1 cellular context compared by ENCODE assay signal in the genomic region with DNA sequence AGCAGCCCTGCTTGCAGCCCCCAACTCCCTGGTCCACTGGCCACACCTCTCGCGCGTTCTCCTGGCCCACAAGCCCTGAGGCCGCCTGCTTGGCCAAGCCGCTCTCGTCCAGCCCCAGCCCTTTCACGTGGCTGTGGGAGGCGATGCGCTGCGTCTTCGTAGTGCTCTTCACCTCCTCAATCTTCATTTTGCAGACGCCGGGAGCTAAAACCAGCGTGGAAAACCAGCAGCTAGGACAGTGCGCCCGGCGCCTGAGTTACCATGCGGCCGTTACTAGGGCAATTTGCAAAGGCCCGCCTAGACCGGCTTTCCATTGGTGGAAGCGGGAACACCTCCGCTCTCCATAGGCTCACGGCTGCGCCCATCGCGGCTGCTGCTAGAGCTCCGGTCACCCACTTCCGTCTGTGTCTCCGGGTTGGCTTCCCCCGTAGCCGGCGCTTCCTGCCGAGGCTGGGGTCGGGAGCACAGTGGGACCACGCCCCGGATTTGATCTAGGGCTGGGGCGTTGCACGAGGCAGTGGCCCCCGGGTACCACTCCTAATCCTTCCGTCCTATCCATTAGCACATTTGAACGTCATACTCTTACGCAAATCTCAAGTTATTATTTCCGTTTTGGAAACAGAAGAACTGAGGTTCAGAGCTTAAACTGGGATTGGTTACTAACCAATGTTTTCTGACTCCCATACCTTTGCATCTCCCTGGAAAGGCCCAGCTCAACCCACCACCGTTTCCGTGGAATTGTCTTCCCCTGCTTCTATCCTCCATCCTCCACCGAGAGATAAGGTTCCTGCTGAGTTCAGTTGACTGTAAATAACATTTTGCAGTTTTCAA.
A peak's percentile ranks its signal among the peaks of the same experiment; 100 is the strongest.
TF ChIP-seq lines count a peak whose summit lies in the region.

A gene (minus strand): TSS at position 275 of the 831 bp plus-strand sequence. CDS start 88 bp downstream, at position 187.

TF ChIP-seq in HepG2, 621 proteins besides CTCF, POLR2A, EP300 and RAD21 (continued from another document and continues in another):
- TF ChIP-seq, protein P1, sequence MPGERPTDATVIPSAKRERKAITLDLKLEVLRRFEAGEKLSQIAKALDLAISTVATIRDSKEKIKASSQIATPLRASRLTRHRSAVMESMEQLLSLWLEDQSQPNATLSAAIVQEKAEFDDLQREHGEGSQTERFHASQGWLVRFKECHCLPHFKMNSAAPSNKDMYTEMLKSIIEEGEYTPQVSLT (CRISPR knock-in tag; IDR thresholded peaks at IDR 0.05; ENCODE audit: borderline replicate concordance, low read depth): no peak
- peak; percentile 86 for TF ChIP-seq PHF21A (CRISPR knock-in tag; IDR thresholded peaks at IDR 0.05)
- peak; percentile 59; the same call in 1 of the 2 replicates for TF ChIP-seq RXRB (CRISPR knock-in tag; IDR thresholded peaks at IDR 0.05; ENCODE audit: borderline replicate concordance)
- peak; percentile 75 for TF ChIP-seq PITX1 (CRISPR knock-in tag; IDR thresholded peaks at IDR 0.05)
- TF ChIP-seq, protein P2, sequence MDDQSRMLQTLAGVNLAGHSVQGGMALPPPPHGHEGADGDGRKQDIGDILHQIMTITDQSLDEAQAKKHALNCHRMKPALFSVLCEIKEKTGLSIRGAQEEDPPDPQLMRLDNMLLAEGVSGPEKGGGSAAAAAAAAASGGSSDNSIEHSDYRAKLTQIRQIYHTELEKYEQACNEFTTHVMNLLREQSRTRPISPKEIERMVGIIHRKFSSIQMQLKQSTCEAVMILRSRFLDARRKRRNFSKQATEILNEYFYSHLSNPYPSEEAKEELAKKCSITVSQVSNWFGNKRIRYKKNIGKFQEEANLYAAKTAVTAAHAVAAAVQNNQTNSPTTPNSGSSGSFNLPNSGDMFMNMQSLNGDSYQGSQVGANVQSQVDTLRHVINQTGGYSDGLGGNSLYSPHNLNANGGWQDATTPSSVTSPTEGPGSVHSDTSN (CRISPR knock-in tag; IDR thresholded peaks at IDR 0.05; ENCODE audit: borderline replicate concordance): peak; percentile 92; the same call in 1 of the 2 replicates
- peak; percentile 45; the same call in 1 of the 2 replicates for TF ChIP-seq EHMT2 (IDR thresholded peaks at IDR 0.05; ENCODE audit: borderline replicate concordance, low read depth, low read length)
- no peak for TF ChIP-seq PRPF4 (IDR thresholded peaks at IDR 0.05; ENCODE audit: low read depth, low read length, poor library complexity, severe bottlenecking)
- peak; percentile 93; the same call in 1 of the 2 replicates for TF ChIP-seq CBX5 (CRISPR knock-in tag; IDR thresholded peaks at IDR 0.05; ENCODE audit: borderline replicate concordance)
- TF ChIP-seq ZNF3 (CRISPR knock-in tag; IDR thresholded peaks at IDR 0.05): no peak
- TF ChIP-seq ZNF329 (CRISPR knock-in tag; IDR thresholded peaks at IDR 0.05; ENCODE audit: low read depth): 0 out of 2 replicates have a peak, but pooled peaks have one; percentile 20
- TF ChIP-seq ZNF383 (CRISPR knock-in tag; IDR thresholded peaks at IDR 0.05; ENCODE audit: borderline replicate concordance): no peak
- TF ChIP-seq RARA (CRISPR knock-in tag; IDR thresholded peaks at IDR 0.05): peak; percentile 42
- TF ChIP-seq ZNF367 (CRISPR knock-in tag; IDR thresholded peaks at IDR 0.05; ENCODE audit: borderline replicate concordance): no peak
- peak; percentile 96 for TF ChIP-seq KLF11 (CRISPR knock-in tag; IDR thresholded peaks at IDR 0.05)
- TF ChIP-seq HHEX (CRISPR knock-in tag; IDR thresholded peaks at IDR 0.05): peak; percentile 21; the same call in 1 of the 2 replicates
- TF ChIP-seq THYN1 (CRISPR knock-in tag; IDR thresholded peaks at IDR 0.05; ENCODE audit: borderline replicate concordance, low read depth): no peak
- TF ChIP-seq ZSCAN20 (CRISPR knock-in tag; IDR thresholded peaks at IDR 0.05; ENCODE audit: borderline replicate concordance): no peak
- TF ChIP-seq HIVEP1 (CRISPR knock-in tag; IDR thresholded peaks at IDR 0.05): peak; percentile 72; the same call in 1 of the 2 replicates
- TF ChIP-seq, protein P3, sequence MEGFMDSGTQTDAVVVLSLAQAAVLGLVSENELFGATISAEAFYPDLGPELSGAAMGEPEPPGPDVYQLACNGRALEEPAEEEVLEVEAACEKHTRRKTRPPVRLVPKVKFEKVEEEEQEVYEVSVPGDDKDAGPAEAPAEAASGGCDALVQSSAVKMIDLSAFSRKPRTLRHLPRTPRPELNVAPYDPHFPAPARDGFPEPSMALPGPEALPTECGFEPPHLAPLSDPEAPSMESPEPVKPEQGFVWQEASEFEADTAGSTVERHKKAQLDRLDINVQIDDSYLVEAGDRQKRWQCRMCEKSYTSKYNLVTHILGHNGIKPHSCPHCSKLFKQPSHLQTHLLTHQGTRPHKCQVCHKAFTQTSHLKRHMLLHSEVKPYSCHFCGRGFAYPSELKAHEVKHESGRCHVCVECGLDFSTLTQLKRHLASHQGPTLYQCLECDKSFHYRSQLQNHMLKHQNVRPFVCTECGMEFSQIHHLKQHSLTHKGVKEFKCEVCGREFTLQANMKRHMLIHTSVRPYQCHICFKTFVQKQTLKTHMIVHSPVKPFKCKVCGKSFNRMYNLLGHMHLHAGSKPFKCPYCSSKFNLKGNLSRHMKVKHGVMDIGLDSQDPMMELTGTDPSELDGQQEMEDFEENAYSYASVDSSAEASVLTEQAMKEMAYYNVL (CRISPR knock-in tag; IDR thresholded peaks at IDR 0.05; ENCODE audit: borderline replicate concordance): peak; percentile 44
- TF ChIP-seq BORCS8-MEF2B (CRISPR knock-in tag; IDR thresholded peaks at IDR 0.05): 0 out of 2 replicates have a peak, but pooled peaks have one; percentile 22
- no peak; the same call in none of the 2 replicates for TF ChIP-seq RNF2 (conservative IDR thresholded peaks at IDR 0.05; ENCODE audit: low read depth)
- no peak for TF ChIP-seq ZNF530 (CRISPR knock-in tag; IDR thresholded peaks at IDR 0.05; ENCODE audit: low read depth)
- TF ChIP-seq, protein P4, sequence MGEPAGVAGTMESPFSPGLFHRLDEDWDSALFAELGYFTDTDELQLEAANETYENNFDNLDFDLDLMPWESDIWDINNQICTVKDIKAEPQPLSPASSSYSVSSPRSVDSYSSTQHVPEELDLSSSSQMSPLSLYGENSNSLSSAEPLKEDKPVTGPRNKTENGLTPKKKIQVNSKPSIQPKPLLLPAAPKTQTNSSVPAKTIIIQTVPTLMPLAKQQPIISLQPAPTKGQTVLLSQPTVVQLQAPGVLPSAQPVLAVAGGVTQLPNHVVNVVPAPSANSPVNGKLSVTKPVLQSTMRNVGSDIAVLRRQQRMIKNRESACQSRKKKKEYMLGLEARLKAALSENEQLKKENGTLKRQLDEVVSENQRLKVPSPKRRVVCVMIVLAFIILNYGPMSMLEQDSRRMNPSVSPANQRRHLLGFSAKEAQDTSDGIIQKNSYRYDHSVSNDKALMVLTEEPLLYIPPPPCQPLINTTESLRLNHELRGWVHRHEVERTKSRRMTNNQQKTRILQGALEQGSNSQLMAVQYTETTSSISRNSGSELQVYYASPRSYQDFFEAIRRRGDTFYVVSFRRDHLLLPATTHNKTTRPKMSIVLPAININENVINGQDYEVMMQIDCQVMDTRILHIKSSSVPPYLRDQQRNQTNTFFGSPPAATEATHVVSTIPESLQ (CRISPR knock-in tag; conservative IDR thresholded peaks at IDR 0.05): no peak
- TF ChIP-seq, protein P5, sequence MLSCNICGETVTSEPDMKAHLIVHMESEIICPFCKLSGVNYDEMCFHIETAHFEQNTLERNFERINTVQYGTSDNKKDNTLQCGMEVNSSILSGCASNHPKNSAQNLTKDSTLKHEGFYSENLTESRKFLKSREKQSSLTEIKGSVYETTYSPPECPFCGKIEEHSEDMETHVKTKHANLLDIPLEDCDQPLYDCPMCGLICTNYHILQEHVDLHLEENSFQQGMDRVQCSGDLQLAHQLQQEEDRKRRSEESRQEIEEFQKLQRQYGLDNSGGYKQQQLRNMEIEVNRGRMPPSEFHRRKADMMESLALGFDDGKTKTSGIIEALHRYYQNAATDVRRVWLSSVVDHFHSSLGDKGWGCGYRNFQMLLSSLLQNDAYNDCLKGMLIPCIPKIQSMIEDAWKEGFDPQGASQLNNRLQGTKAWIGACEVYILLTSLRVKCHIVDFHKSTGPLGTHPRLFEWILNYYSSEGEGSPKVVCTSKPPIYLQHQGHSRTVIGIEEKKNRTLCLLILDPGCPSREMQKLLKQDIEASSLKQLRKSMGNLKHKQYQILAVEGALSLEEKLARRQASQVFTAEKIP (CRISPR knock-in tag; IDR thresholded peaks at IDR 0.05; ENCODE audit: borderline replicate concordance): no peak
- TF ChIP-seq DR1 (CRISPR knock-in tag; IDR thresholded peaks at IDR 0.05): 0 out of 2 replicates have a peak, but pooled peaks have one; percentile 31
- TF ChIP-seq, protein P6, sequence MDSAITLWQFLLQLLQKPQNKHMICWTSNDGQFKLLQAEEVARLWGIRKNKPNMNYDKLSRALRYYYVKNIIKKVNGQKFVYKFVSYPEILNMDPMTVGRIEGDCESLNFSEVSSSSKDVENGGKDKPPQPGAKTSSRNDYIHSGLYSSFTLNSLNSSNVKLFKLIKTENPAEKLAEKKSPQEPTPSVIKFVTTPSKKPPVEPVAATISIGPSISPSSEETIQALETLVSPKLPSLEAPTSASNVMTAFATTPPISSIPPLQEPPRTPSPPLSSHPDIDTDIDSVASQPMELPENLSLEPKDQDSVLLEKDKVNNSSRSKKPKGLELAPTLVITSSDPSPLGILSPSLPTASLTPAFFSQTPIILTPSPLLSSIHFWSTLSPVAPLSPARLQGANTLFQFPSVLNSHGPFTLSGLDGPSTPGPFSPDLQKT (CRISPR knock-in tag; IDR thresholded peaks at IDR 0.05; ENCODE audit: borderline replicate concordance): no peak
- TF ChIP-seq, protein P7, sequence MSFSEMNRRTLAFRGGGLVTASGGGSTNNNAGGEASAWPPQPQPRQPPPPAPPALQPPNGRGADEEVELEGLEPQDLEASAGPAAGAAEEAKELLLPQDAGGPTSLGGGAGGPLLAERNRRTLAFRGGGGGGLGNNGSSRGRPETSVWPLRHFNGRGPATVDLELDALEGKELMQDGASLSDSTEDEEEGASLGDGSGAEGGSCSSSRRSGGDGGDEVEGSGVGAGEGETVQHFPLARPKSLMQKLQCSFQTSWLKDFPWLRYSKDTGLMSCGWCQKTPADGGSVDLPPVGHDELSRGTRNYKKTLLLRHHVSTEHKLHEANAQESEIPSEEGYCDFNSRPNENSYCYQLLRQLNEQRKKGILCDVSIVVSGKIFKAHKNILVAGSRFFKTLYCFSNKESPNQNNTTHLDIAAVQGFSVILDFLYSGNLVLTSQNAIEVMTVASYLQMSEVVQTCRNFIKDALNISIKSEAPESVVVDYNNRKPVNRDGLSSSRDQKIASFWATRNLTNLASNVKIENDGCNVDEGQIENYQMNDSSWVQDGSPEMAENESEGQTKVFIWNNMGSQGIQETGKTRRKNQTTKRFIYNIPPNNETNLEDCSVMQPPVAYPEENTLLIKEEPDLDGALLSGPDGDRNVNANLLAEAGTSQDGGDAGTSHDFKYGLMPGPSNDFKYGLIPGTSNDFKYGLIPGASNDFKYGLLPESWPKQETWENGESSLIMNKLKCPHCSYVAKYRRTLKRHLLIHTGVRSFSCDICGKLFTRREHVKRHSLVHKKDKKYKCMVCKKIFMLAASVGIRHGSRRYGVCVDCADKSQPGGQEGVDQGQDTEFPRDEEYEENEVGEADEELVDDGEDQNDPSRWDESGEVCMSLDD (CRISPR knock-in tag; IDR thresholded peaks at IDR 0.05; ENCODE audit: borderline replicate concordance): 0 out of 2 replicates have a peak, but pooled peaks have one; percentile 28
- peak; percentile 67 for TF ChIP-seq MEF2D (CRISPR knock-in tag; IDR thresholded peaks at IDR 0.05)
- TF ChIP-seq SNAI1 (CRISPR knock-in tag; IDR thresholded peaks at IDR 0.05; ENCODE audit: borderline replicate concordance): no peak
- no peak for TF ChIP-seq NR2F6 (IDR thresholded peaks at IDR 0.05)
- TF ChIP-seq NR2F6 (CRISPR knock-in tag; IDR thresholded peaks at IDR 0.05): peak; percentile 65
- no peak for TF ChIP-seq ARID2 (CRISPR knock-in tag; IDR thresholded peaks at IDR 0.05; ENCODE audit: borderline replicate concordance)
- peak; percentile 97 for TF ChIP-seq GATAD1 (CRISPR knock-in tag; IDR thresholded peaks at IDR 0.05)
- TF ChIP-seq, protein P8, sequence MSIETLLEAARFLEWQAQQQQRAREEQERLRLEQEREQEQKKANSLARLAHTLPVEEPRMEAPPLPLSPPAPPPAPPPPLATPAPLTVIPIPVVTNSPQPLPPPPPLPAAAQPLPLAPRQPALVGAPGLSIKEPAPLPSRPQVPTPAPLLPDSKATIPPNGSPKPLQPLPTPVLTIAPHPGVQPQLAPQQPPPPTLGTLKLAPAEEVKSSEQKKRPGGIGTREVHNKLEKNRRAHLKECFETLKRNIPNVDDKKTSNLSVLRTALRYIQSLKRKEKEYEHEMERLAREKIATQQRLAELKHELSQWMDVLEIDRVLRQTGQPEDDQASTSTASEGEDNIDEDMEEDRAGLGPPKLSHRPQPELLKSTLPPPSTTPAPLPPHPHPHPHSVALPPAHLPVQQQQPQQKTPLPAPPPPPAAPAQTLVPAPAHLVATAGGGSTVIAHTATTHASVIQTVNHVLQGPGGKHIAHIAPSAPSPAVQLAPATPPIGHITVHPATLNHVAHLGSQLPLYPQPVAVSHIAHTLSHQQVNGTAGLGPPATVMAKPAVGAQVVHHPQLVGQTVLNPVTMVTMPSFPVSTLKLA (IDR thresholded peaks at IDR 0.05): no peak; the same call in none of the 2 replicates
- TF ChIP-seq ZBTB42 (CRISPR knock-in tag; IDR thresholded peaks at IDR 0.05): no peak
- peak; percentile 78 for TF ChIP-seq ELF3 (CRISPR knock-in tag; IDR thresholded peaks at IDR 0.05)
- peak; percentile 34 for TF ChIP-seq TBL1XR1 (IDR thresholded peaks at IDR 0.05; ENCODE audit: borderline replicate concordance, low read length, partially characterized antibody)
- TF ChIP-seq ATF7 (IDR thresholded peaks at IDR 0.05): no peak
- TF ChIP-seq ATF7 (CRISPR knock-in tag; IDR thresholded peaks at IDR 0.05): 0 out of 2 replicates have a peak, but pooled peaks have one; percentile 16
- TF ChIP-seq PAWR (CRISPR knock-in tag; IDR thresholded peaks at IDR 0.05; ENCODE audit: borderline replicate concordance): no peak
- TF ChIP-seq KDM5A (IDR thresholded peaks at IDR 0.05; ENCODE audit: borderline replicate concordance, low read length): peak; percentile 82; the same call in 1 of the 2 replicates
- TF ChIP-seq ZNF232 (CRISPR knock-in tag; IDR thresholded peaks at IDR 0.05; ENCODE audit: borderline replicate concordance): no peak; the same call in 1 of the 2 replicates
- TF ChIP-seq MIER2 (CRISPR knock-in tag; IDR thresholded peaks at IDR 0.05): no peak
- no peak for TF ChIP-seq MED8 (CRISPR knock-in tag; IDR thresholded peaks at IDR 0.05; ENCODE audit: insufficient replicate concordance)
- TF ChIP-seq MTA3 (CRISPR knock-in tag; IDR thresholded peaks at IDR 0.05): no peak
- TF ChIP-seq SATB2 (CRISPR knock-in tag; IDR thresholded peaks at IDR 0.05): no peak; the same call in 1 of the 2 replicates
- no peak for TF ChIP-seq ZFYVE20 (CRISPR knock-in tag; IDR thresholded peaks at IDR 0.05; ENCODE audit: borderline replicate concordance, low read depth)
- TF ChIP-seq NR2F1 (CRISPR knock-in tag; IDR thresholded peaks at IDR 0.05): no peak
- no peak for TF ChIP-seq CHD4 (IDR thresholded peaks at IDR 0.05; ENCODE audit: borderline replicate concordance, low read length)
- peak in 1 of 2 experiments; percentile 90; a peak in 2 of 4 replicates for TF ChIP-seq KLF16 (CRISPR knock-in tag; IDR thresholded peaks at IDR 0.05)
- TF ChIP-seq HMG20B (CRISPR knock-in tag; conservative IDR thresholded peaks at IDR 0.05): peak; percentile 24; the same call in 1 of the 2 replicates
- 0 out of 2 replicates have a peak, but pooled peaks have one; percentile 46 for TF ChIP-seq KDM3A (CRISPR knock-in tag; IDR thresholded peaks at IDR 0.05; ENCODE audit: low read depth)
